ENCODE assay signal across 14 cellular contexts in genomic region chr17:15910791-15911190, GRCh38. TPM values are rescaled to one million over a fixed set of nuclear protein-coding genes. Genes with fewer than 3 reads are reported as not detected.
DNase-seq lines count a peak whose midpoint lies in the region; ATAC-seq, FAIRE-seq and TF ChIP-seq lines count a peak whose summit lies in the region.
"Had no signal": no experiment of that assay in that cellular context is flagged by ENCODE, and none has a peak within 500 bp of the region (broad histone marks: within the 10 kb centered on the region; RNA-seq: fewer than 3 reads in every experiment).

No MANE protein-coding gene starts in this region.

- no peaks in the 10 kb centered on the region for H3K36me3 ChIP-seq in GM23248 (ENCODE audit: low read depth)
- no peaks in the 10 kb centered on the region for H3K36me3 ChIP-seq in PC-3 (ENCODE audit: low read depth, low read length)
- H3K36me3 ChIP-seq: SJSA1 had no signal

- FAIRE-seq in RCC 7860 (lab: Jason Lieb, UNC) = no peak

- in situ Hi-C loops in GM23248 (cut with MboI) = no loop called here

- H3K27me3 ChIP-seq in GM23248 (replicated peaks; ENCODE audit: insufficient read depth) (no peaks in the 10 kb centered on the region), PC-3 (ENCODE audit: low read length) (no peaks in the 10 kb centered on the region), foreskin keratinocyte (no peaks in the 10 kb centered on the region)
- H3K27me3 ChIP-seq: SJSA1 had no signal

- no peaks in the 10 kb centered on the region for H4K20me1 ChIP-seq in GM23248 (ENCODE audit: insufficient read depth)
- no peaks in the 10 kb centered on the region for H4K20me1 ChIP-seq in PC-3 (ENCODE audit: low read length)

- no TSS peak for BruUV-seq in PC-3 (replicated peaks; lab: Mats Ljungman, UMichigan)

- H3K4me2 ChIP-seq in GM23248 (ENCODE audit: unreplicated experiment) (no peak overlapping the region), PC-3 (ENCODE audit: low read length) (peak overlapping the region; percentile 17; the same call in 1 of the 2 replicates)

- H3K4me1 ChIP-seq in GM23248 (ENCODE audit: insufficient read depth) (0 out of 2 replicates have a peak, but pooled peaks cover 4% of the 10 kb centered on the region), PC-3 (ENCODE audit: insufficient read depth, low read length) (peaks cover 31% of the 10 kb centered on the region), foreskin keratinocyte (no peaks in the 10 kb centered on the region)

- TF ChIP-seq CTCF in PC-3 (conservative IDR thresholded peaks at IDR 0.05; ENCODE audit: low read depth, low read length) = no peak
- TF ChIP-seq CTCF in foreskin keratinocyte (conservative IDR thresholded peaks at IDR 0.05) = no peak
- no peak for TF ChIP-seq CTCF in osteocyte (IDR thresholded peaks at IDR 0.05)

- H3K9me2 ChIP-seq in GM23248 (ENCODE audit: insufficient read depth) = no peaks in the 10 kb centered on the region
- H3K9me2 ChIP-seq in PC-3 (replicated peaks; ENCODE audit: low read length) = no peaks in the 10 kb centered on the region

- CTCF ChIA-PET in PC-3 (lab: Charles Lee) = no interaction called here

- no peak overlapping the region for H2AFZ ChIP-seq in GM23248
- no peak overlapping the region for H2AFZ ChIP-seq in PC-3 (ENCODE audit: low read length)

- H3K36me3 Mint-ChIP-seq in osteocyte (ENCODE audit: unreplicated experiment) = no peaks in the 10 kb centered on the region
- H3K36me3 Mint-ChIP-seq: CD8-positive, alpha-beta memory T cell; IgD-negative memory B cell had no signal

- POLR2A ChIA-PET in PC-3 (lab: Charles Lee; ENCODE audit: unreplicated experiment) = no interaction called here

- no peaks in the 10 kb centered on the region for H3K79me2 ChIP-seq in GM23248 (ENCODE audit: insufficient read depth)
- no peaks in the 10 kb centered on the region for H3K79me2 ChIP-seq in PC-3 (ENCODE audit: low read length)

- H3K27ac ChIP-seq in GM23248 (no peak overlapping the region), PC-3 (ENCODE audit: low read length) (peak overlapping the region; percentile 10; the same call in 1 of the 2 replicates), foreskin keratinocyte (no peak overlapping the region)
- H3K27ac ChIP-seq: SJSA1 had no signal

- ATAC-seq in PC-3 (peak; percentile 22; the same call in 1 of the 2 replicates), foreskin keratinocyte (peak; percentile 67), GM21529 (IDR thresholded peaks at IDR 0.05; ENCODE audit: unreplicated experiment) (no peak)

- 77 to 82% methylated on average over 5 of the region's 5 CpGs for WGBS in GM23248 (ENCODE audit: low coverage in 1 of 2, low lambda C conversion rate in 2 of 2, missing lambda C conversion rate in 2 of 2), 2 experiments

- peaks cover 6% of the 10 kb centered on the region for H3K9me3 Mint-ChIP-seq in osteocyte (ENCODE audit: unreplicated experiment)
- H3K9me3 Mint-ChIP-seq: CD8-positive, alpha-beta memory T cell had no signal

- H3K9ac ChIP-seq in GM23248 = no peak overlapping the region
- H3K9ac ChIP-seq in PC-3 (ENCODE audit: low read length) = no peak overlapping the region

- peaks cover 38% of the 10 kb centered on the region for H3K4me1 Mint-ChIP-seq in osteocyte (ENCODE audit: unreplicated experiment)
- H3K4me1 Mint-ChIP-seq: IgD-negative memory B cell had no signal

- intact Hi-C loops in PC-3 (cut with micrococcal nuclease) = no loop called here

- no peaks in the 10 kb centered on the region for H3K27me3 Mint-ChIP-seq in osteocyte (ENCODE audit: unreplicated experiment)
- H3K27me3 Mint-ChIP-seq: CD8-positive, alpha-beta memory T cell had no signal

- no peaks in the 10 kb centered on the region for H3K9me3 ChIP-seq in GM23248 (ENCODE audit: low read depth)
- no peaks in the 10 kb centered on the region for H3K9me3 ChIP-seq in PC-3 (ENCODE audit: low read length)

- no peak overlapping the region for H3K4me3 Mint-ChIP-seq in osteocyte (ENCODE audit: unreplicated experiment)
- H3K4me3 Mint-ChIP-seq: CD8-positive, alpha-beta memory T cell; IgD-negative memory B cell had no signal

- H3F3A ChIP-seq in GM23248 (ENCODE audit: insufficient read depth) (peaks cover 13% of the 10 kb centered on the region), PC-3 (ENCODE audit: low read length, unreplicated experiment) (no peaks in the 10 kb centered on the region)

- H3K4me3 ChIP-seq in GM23248 = no peak overlapping the region
- H3K4me3 ChIP-seq in PC-3 (ENCODE audit: low read length) = no peak overlapping the region
- H3K4me3 ChIP-seq: SJSA1 had no signal

- H3K27ac Mint-ChIP-seq in osteocyte (ENCODE audit: unreplicated experiment) = no peak overlapping the region
- H3K27ac Mint-ChIP-seq: CD8-positive, alpha-beta memory T cell had no signal

- DNase-seq in GM23248 = peak; percentile 17
- peak; percentile 94 for DNase-seq in PC-3
- DNase-seq in foreskin keratinocyte = peak; percentile 35 to 61
- peak; percentile 60 for DNase-seq in osteocyte (ENCODE audit: extremely low spot score, unreplicated experiment)
- DNase-seq in NCI-H345 (lab: John Stamatoyannopoulos, UW) = no peak
- no peak for DNase-seq in RCC 7860 (ENCODE audit: low spot score)
- DNase-seq: CD8-positive, alpha-beta memory T cell; DND-41; HCEC 1CT; NCI-H446; NCI-H748 treated with DMSO at 0.1 percent for 48 hours had no signal

RNA-seq across cellular contexts. Expression of gene ADORA2B, which starts 34.1 kb away (rescaled TPM):
- 13.7 and 20.2 TPM in 2 replicates for total RNA-seq in GM23248 (2014; rRNA removed; shearing (Covaris generic))
- polyA plus RNA-seq in GM23248 (2016; fragmentation: Nextera tagmentation; extraction: Ambion mirVana) (10.3 and 13.1 TPM in 2 replicates), foreskin keratinocyte (17.7 and 42.6 TPM in 2 replicates)
- total RNA-seq in PC-3 (2014; rRNA removed) (118 and 130 TPM in 2 replicates), foreskin keratinocyte (20.7 and 42.6 TPM in 2 replicates), osteocyte (8.9 TPM in 2 replicates)

Comparison
In these comparisons a context has a peak if more than half of its experiments do, and no peak if none do; other contexts are left out.
1. DNase-seq: peak in GM23248 (single experiment), PC-3 (single experiment), foreskin keratinocyte (2 of 2) and osteocyte (single experiment); none in NCI-H345 (single experiment) and RCC 7860 (single experiment).